Comparison of ENCODE assay signal across 30 cellular contexts in the genomic region with DNA sequence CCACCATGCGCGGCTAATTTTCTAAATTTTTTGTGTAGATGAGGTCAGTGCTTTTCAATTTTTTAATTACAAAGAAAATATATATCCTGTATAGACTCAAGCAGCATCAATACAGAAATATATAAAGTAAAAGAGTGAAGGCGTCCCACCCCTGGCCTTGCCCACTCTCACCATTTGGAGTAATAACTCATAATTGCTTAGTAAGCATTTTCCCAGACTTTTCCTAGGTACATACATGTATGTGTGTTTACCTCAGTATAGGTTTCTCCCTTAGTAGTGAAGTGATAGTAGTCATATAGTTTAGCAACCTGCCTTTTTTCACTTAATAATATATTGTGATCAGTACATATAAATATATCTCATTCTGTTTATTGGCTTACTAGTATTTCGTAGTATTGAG.
"Had no signal": no experiment of that assay in that cellular context is flagged by ENCODE, and none has a peak within 500 bp of the region (broad histone marks: within the 10 kb centered on the region; RNA-seq: fewer than 3 reads in every experiment).

No MANE protein-coding gene starts in this region.

- H3K9me3 ChIP-seq: colonic mucosa had no signal

- FAIRE-seq: bronchial epithelial cell, TTC549 had no signal

- DNase-seq: activated B cell treated with CpG ODN at 0.5 μM for 24 hours; activated CD4-positive, alpha-beta memory T cell treated with anti-CD3 and anti-CD28 coated beads, Interleukin-2, amount 10 ng/mL, durations not matched to agents 7 days and 5 days; activated CD4-positive, alpha-beta T cell treated with anti-CD3 and anti-CD28 coated beads for 1 hour; activated CD4-positive, alpha-beta T cell treated with anti-CD3 and anti-CD28 coated beads for 36 hours; activated CD4-positive, alpha-beta T cell treated with anti-CD3 and anti-CD28 coated beads for 48 hours; activated CD4-positive, alpha-beta T cell treated with anti-CD3 and anti-CD28 coated beads, Interleukin-2, amount 50 U/mL, for 48 hours; activated CD8-positive, alpha-beta memory T cell treated with anti-CD3 and anti-CD28 coated beads for 24 hours; activated CD8-positive, alpha-beta memory T cell treated with anti-CD3 and anti-CD28 coated beads, Interleukin-2, amount 10 ng/mL, durations not matched to agents 7 days and 5 days; activated CD8-positive, alpha-beta memory T cell treated with anti-CD3 and anti-CD28 coated beads, Interleukin-2, amount 50 U/mL, for 48 hours; activated CD8-positive, alpha-beta T cell treated with anti-CD3 and anti-CD28 coated beads, Interleukin-2, amount 10 ng/mL, durations not matched to agents 7 days and 5 days; activated effector memory CD4-positive, alpha-beta T cell treated with Interleukin-2 at 50 U/mL for 16 hours; activated gamma-delta T cell; activated naive CD4-positive, alpha-beta T cell treated with anti-CD3 and anti-CD28 coated beads, Interleukin-2, amount 10 ng/mL, durations not matched to agents 7 days and 5 days; activated naive CD4-positive, alpha-beta T cell treated with Interleukin-2 at 50 U/mL for 16 hours; activated naive CD8-positive, alpha-beta T cell treated with anti-CD3 and anti-CD28 coated beads, Interleukin-2, amount 10 ng/mL, durations not matched to agents 7 days and 5 days; activated naive CD8-positive, alpha-beta T cell treated with anti-CD3 and anti-CD28 coated beads, Interleukin-2, amount 50 U/mL, for 24 hours; activated T-cell treated with anti-CD3 and anti-CD28 coated beads, Interleukin-2, amount 50 U/mL, for 24 hours; activated T-cell treated with anti-CD3 and anti-CD28 coated beads, Interleukin-2, amount 50 U/mL, for 48 hours; amygdala; anterior cingulate cortex; caudate nucleus; cerebellar nuclear complex; colonic mucosa; T-helper 2 cell; T-helper 9 cell had no signal

- ATAC-seq: activated CD4-positive, alpha-beta T cell treated with anti-CD3 and anti-CD28 coated beads for 36 hours; activated CD8-positive, alpha-beta memory T cell treated with anti-CD3 and anti-CD28 coated beads, Interleukin-2, amount 10 ng/mL, durations not matched to agents 7 days and 5 days; activated CD8-positive, alpha-beta T cell treated with anti-CD3 and anti-CD28 coated beads, Interleukin-2, amount 10 ng/mL, durations not matched to agents 7 days and 5 days; activated naive CD8-positive, alpha-beta T cell treated with anti-CD3 and anti-CD28 coated beads, Interleukin-2, amount 50 U/mL, for 24 hours had no signal

- H3K36me3 ChIP-seq: ascending aorta, cardiac muscle cell, colonic mucosa had no signal

- H3K4me3 ChIP-seq: ascending aorta, cardiac muscle cell, colonic mucosa had no signal

- H3K27me3 ChIP-seq: ascending aorta, cardiac muscle cell, colonic mucosa had no signal

- H3K4me1 ChIP-seq: ascending aorta, colonic mucosa had no signal

- H3K27ac ChIP-seq: ascending aorta, cardiac muscle cell, colonic mucosa, VCaP had no signal
